Comparison of ENCODE assay signal across 8 cellular contexts in genomic region chr13:40613192-40613818, GRCh38. TPM values are rescaled to one million over a fixed set of nuclear protein-coding genes. Genes with fewer than 3 reads are reported as not detected.
DNase-seq lines count a peak whose midpoint lies in the region; ATAC-seq and TF ChIP-seq lines count a peak whose summit lies in the region.

No MANE protein-coding gene starts in this region.

- peak; percentile 81 for ATAC-seq in GM18907 (IDR thresholded peaks at IDR 0.05; ENCODE audit: unreplicated experiment)
- ATAC-seq in HG02884 (IDR thresholded peaks at IDR 0.05; ENCODE audit: unreplicated experiment): peak; percentile 79
- no peak for ATAC-seq in foreskin keratinocyte

- H3K9me3 ChIP-seq in endocrine pancreas (ENCODE audit: control insufficient read depth, low read length) (no peaks in the 10 kb centered on the region), skeletal muscle tissue (ENCODE audit: control insufficient read depth in 3 of 3, low read length in 3 of 3) (no peaks in the 10 kb centered on the region)

- H3K9ac ChIP-seq in endocrine pancreas (ENCODE audit: control insufficient read depth, insufficient read depth, low read length): no peak overlapping the region
- H3K9ac ChIP-seq in skeletal muscle tissue (ENCODE audit: low read depth in 1 of 3, low read length in 3 of 3): peak overlapping the region in 1 of 3 donors; percentile 34

- H3K36me3 ChIP-seq in endocrine pancreas (ENCODE audit: control insufficient read depth, insufficient read depth, low read length) (no peaks in the 10 kb centered on the region), skeletal muscle tissue (ENCODE audit: control insufficient read depth in 3 of 3, insufficient read depth in 3 of 3, low read length in 3 of 3) (no peaks in the 10 kb centered on the region)

- H3K4me3 ChIP-seq in endocrine pancreas (ENCODE audit: control insufficient read depth, insufficient read depth, low read length) (peak overlapping the region; percentile 19), skeletal muscle tissue (ENCODE audit: low read length in 3 of 3) (peak overlapping the region in 2 of 3 donors; percentile 26 to 32)

- H3K27me3 ChIP-seq in endocrine pancreas (ENCODE audit: control insufficient read depth, insufficient read depth, low read length) (no peaks in the 10 kb centered on the region), skeletal muscle tissue (ENCODE audit: control insufficient read depth in 3 of 3, insufficient read depth in 3 of 3, low read length in 3 of 3) (no peaks in the 10 kb centered on the region), foreskin keratinocyte (no peaks in the 10 kb centered on the region)

- H3K4me1 ChIP-seq in endocrine pancreas (ENCODE audit: control insufficient read depth, insufficient read depth, low read length) (peaks cover 26% of the 10 kb centered on the region), skeletal muscle tissue (ENCODE audit: control insufficient read depth in 3 of 3, insufficient read depth in 3 of 3, low read length in 3 of 3) (peaks cover 61 to 76% (median 63%) of the 10 kb centered on the region in 3 donors), foreskin keratinocyte (peaks cover 19% of the 10 kb centered on the region)

- DNase-seq in UCSD-AML1 (lab: John Stamatoyannopoulos, UW; ENCODE audit: unreplicated experiment): peak; percentile 36
- DNase-seq in NCI-H524 treated with DMSO at 0.1 percent for 48 hours (lab: John Stamatoyannopoulos, UW): no peak
- no peak for DNase-seq in foreskin keratinocyte
- DNase-seq in NCI-H2029 treated with DMSO at 0.1 percent for 48 hours (lab: John Stamatoyannopoulos, UW): no peak

- H3K27ac ChIP-seq in skeletal muscle tissue (ENCODE audit: low read depth, low read length) (peak overlapping the region; percentile 14), foreskin keratinocyte (no peak overlapping the region)

- TF ChIP-seq CTCF in foreskin keratinocyte (conservative IDR thresholded peaks at IDR 0.05): no peak

RNA-seq across cellular contexts. Expression of gene FOXO1, which starts 53.1 kb away (rescaled TPM):
- 15.1 TPM for total RNA-seq in skeletal muscle tissue
- 7.8 and 8.7 TPM in 2 replicates for total RNA-seq in foreskin keratinocyte
- 2.3 and 2.4 TPM in 2 replicates for polyA plus RNA-seq in foreskin keratinocyte
